Comparison of ENCODE assay signal across 25 cellular contexts in genomic region chr3:20161714-20162113, GRCh38. TPM values are rescaled to one million over a fixed set of nuclear protein-coding genes. Genes with fewer than 3 reads are reported as not detected.
DNase-seq lines count a peak whose midpoint lies in the region; ATAC-seq, FAIRE-seq and TF ChIP-seq lines count a peak whose summit lies in the region.
"Had no signal": no experiment of that assay in that cellular context is flagged by ENCODE, and none has a peak within 500 bp of the region (broad histone marks: within the 10 kb centered on the region; RNA-seq: fewer than 3 reads in every experiment).

No MANE protein-coding gene starts in this region.

- H3K4me1 Mint-ChIP-seq in central memory CD8-positive, alpha-beta T cell = peaks cover 17% of the 10 kb centered on the region

- no peak overlapping the region for H3K4me3 Mint-ChIP-seq in central memory CD8-positive, alpha-beta T cell
- H3K4me3 Mint-ChIP-seq: CD14-positive monocyte; CD4-positive, alpha-beta memory T cell; GM23338; H9 had no signal

- H3K4me2 ChIP-seq in HepG2 (ENCODE audit: low read depth, low read length) = no peak overlapping the region
- H3K4me2 ChIP-seq in IMR-90 (ENCODE audit: low read depth, low read length) = no peak overlapping the region
- H3K4me2 ChIP-seq: A549, GM23338 had no signal

- H3K9me1 ChIP-seq in IMR-90 (ENCODE audit: insufficient read depth, low read length) = no peaks in the 10 kb centered on the region

- no peaks in the 10 kb centered on the region for H3K9me3 ChIP-seq in HepG2 (ENCODE audit: low read length)
- no peaks in the 10 kb centered on the region for H3K9me3 ChIP-seq in right lobe of liver
- no peaks in the 10 kb centered on the region for H3K9me3 ChIP-seq in IMR-90 (ENCODE audit: control insufficient read depth, insufficient read depth, low read length)
- H3K9me3 ChIP-seq: A549; BE2C; BLaER1 treated with 17β-estradiol and CSF1 and Interleukin-3, amounts not matched to agents 10 nM and 100 nM had no signal

- H3K14ac ChIP-seq in IMR-90 (replicated peaks; ENCODE audit: low read depth, low read length) = no peak overlapping the region

- H3K4me1 ChIP-seq in HepG2 (ENCODE audit: insufficient read depth, low read length) = no peaks in the 10 kb centered on the region
- peaks cover 0 to 6% (median 0%) of the 10 kb centered on the region in 4 donors for H3K4me1 ChIP-seq in right lobe of liver
- H3K4me1 ChIP-seq in IMR-90 (ENCODE audit: control insufficient read depth, insufficient read depth, low read length) = no peaks in the 10 kb centered on the region
- H3K4me1 ChIP-seq: A549, BE2C had no signal

- intact Hi-C loops in HepG2 (cut with micrococcal nuclease; ENCODE audit: unreplicated experiment) = no loop called here
- intact Hi-C loops in right lobe of liver (cut with DNase I) = no loop called here
- intact Hi-C loops in IMR-90 (cut with micrococcal nuclease) = no loop called here
- intact Hi-C loops in posterior cingulate gyrus (cut with DNase I) = no loop called here

- H3K27me3 ChIP-seq in HepG2 (ENCODE audit: control insufficient read depth in 1 of 2, insufficient read depth in 2 of 2, low read length in 2 of 2) (no peaks in the 10 kb centered on the region), right lobe of liver (no peaks in the 10 kb centered on the region), IMR-90 (ENCODE audit: control insufficient read depth, insufficient read depth, low read length) (no peaks in the 10 kb centered on the region)
- H3K27me3 ChIP-seq: BE2C; BLaER1 treated with 17β-estradiol and CSF1 and Interleukin-3, amounts not matched to agents 10 nM and 100 nM had no signal

- no peak overlapping the region for H2BK20ac ChIP-seq in IMR-90 (ENCODE audit: low read depth, low read length)

- H3K79me2 ChIP-seq in HepG2 (ENCODE audit: insufficient read depth, low read length) = no peaks in the 10 kb centered on the region

- H3K36me3 ChIP-seq in HepG2 (replicated peaks in 1 of 2; ENCODE audit: control insufficient read depth in 1 of 2, insufficient read depth in 2 of 2, low read length in 2 of 2) (peaks cover 3 to 29% of the 10 kb centered on the region in 2 experiments; a peak in 3 of 5 replicates), right lobe of liver (no peaks in the 10 kb centered on the region), IMR-90 (ENCODE audit: control insufficient read depth, insufficient read depth, low read length) (no peaks in the 10 kb centered on the region)
- H3K36me3 ChIP-seq: BE2C had no signal

- no peak overlapping the region for H4K8ac ChIP-seq in IMR-90 (ENCODE audit: low read depth in 2 of 2, low read length in 2 of 2)

- H3K36me3 Mint-ChIP-seq in central memory CD8-positive, alpha-beta T cell (ENCODE audit: insufficient read depth) = peaks cover 3% of the 10 kb centered on the region
- H3K36me3 Mint-ChIP-seq: CD4-positive, alpha-beta memory T cell had no signal

- no peaks in the 10 kb centered on the region; a peak in 1 of 4 replicates for H3K79me1 ChIP-seq in IMR-90 (ENCODE audit: low read depth in 1 of 2, low read length in 2 of 2)

- no peak for TF ChIP-seq EP300 in HepG2 (IDR thresholded peaks at IDR 0.05; ENCODE audit: low read depth in 2 of 2, low read length in 2 of 2)
- TF ChIP-seq EP300 in HepG2 (CRISPR knock-in tag; IDR thresholded peaks at IDR 0.05; ENCODE audit: borderline replicate concordance) = no peak

- H3K4ac ChIP-seq in IMR-90 (ENCODE audit: low read depth, low read length) = no peak overlapping the region

- no peak overlapping the region for H4K91ac ChIP-seq in IMR-90 (ENCODE audit: insufficient read depth, low read depth, low read length)

- POLR2A ChIA-PET in HepG2 (lab: Yijun Ruan, JAX) = no interaction called here
- POLR2A ChIA-PET in IMR-90 (lab: Charles Lee; ENCODE audit: unreplicated experiment) = no interaction called here

- H3K9ac ChIP-seq in HepG2 (ENCODE audit: insufficient read depth, low read depth, low read length) (no peak overlapping the region), IMR-90 (ENCODE audit: low read depth, low read length) (no peak overlapping the region)
- H3K9ac ChIP-seq: BLaER1 treated with 17β-estradiol and CSF1 and Interleukin-3, amounts not matched to agents 10 nM and 100 nM had no signal

- H4K20me1 ChIP-seq in HepG2 (ENCODE audit: insufficient read depth, low read length) (no peaks in the 10 kb centered on the region), IMR-90 (ENCODE audit: insufficient read depth, low read length) (no peaks in the 10 kb centered on the region)
- H4K20me1 ChIP-seq: BLaER1 treated with 17β-estradiol and CSF1 and Interleukin-3, amounts not matched to agents 10 nM and 100 nM had no signal

- H2BK5ac ChIP-seq in IMR-90 (ENCODE audit: low read depth, low read length, poor library complexity, severe bottlenecking) = no peak overlapping the region

- no peak for DNase-seq in HepG2 (ENCODE audit: low spot score)
- DNase-seq in right lobe of liver = no peak
- DNase-seq in IMR-90 = no peak
- DNase-seq in central memory CD8-positive, alpha-beta T cell (ENCODE audit: low spot score in 2 of 2) = no peak
- DNase-seq in posterior cingulate gyrus = no peak
- DNase-seq in Kasumi-1 (lab: John Stamatoyannopoulos, UW) = no peak
- DNase-seq: 8988T; ACHN; AML-193; BE2C; Calu3; CD4-positive, alpha-beta memory T cell; COR-L47; DMS53; DMS79 treated with DMSO at 0.1 percent for 48 hours; GF-D8; H9 had no signal

- no peak overlapping the region for H3K18ac ChIP-seq in IMR-90 (ENCODE audit: low read depth, low read length)

- in situ Hi-C loops in HepG2 (cut with HindIII; ENCODE audit: extremely low pct_ligation_motif_present, low pct_unique_long_range_greater_than_20kb) (no loop called here), IMR-90 (cut with MboI; ENCODE audit: low sequenced_read_pairs) (no loop called here)

- H3K27ac ChIP-seq in HepG2 (ENCODE audit: extremely low read length, insufficient read depth, low read length) = no peak overlapping the region
- no peak overlapping the region for H3K27ac ChIP-seq in right lobe of liver
- H3K27ac ChIP-seq in IMR-90 (ENCODE audit: insufficient read depth, low read length) = no peak overlapping the region
- H3K27ac ChIP-seq: A549 had no signal

- no peak for TF ChIP-seq CTCF in HepG2 (CRISPR knock-in tag; IDR thresholded peaks at IDR 0.05)
- TF ChIP-seq CTCF in right lobe of liver (IDR thresholded peaks at IDR 0.05) = no peak
- TF ChIP-seq CTCF in IMR-90 (conservative IDR thresholded peaks at IDR 0.05; ENCODE audit: low read depth, low read length) = no peak

- H3K4me3 ChIP-seq in HepG2 (replicated peaks in 1 of 3; ENCODE audit: insufficient read depth in 1 of 3, low read depth in 2 of 3, low read length in 3 of 3) = no peak overlapping the region
- H3K4me3 ChIP-seq in right lobe of liver = no peak overlapping the region
- no peak overlapping the region for H3K4me3 ChIP-seq in IMR-90 (ENCODE audit: insufficient read depth, low read depth, low read length)
- H3K4me3 ChIP-seq: A549; BLaER1 treated with 17β-estradiol and CSF1 and Interleukin-3, amounts not matched to agents 10 nM and 100 nM; GM23338 had no signal

- H2AFZ ChIP-seq in HepG2 (ENCODE audit: low read length) (no peak overlapping the region), IMR-90 (replicated peaks; ENCODE audit: low read length, poor library complexity) (no peak overlapping the region)
- H2AFZ ChIP-seq: GM23338 had no signal

- no peak overlapping the region for H2AK5ac ChIP-seq in IMR-90 (ENCODE audit: low read depth, low read length)

- ATAC-seq in HepG2 = no peak
- no peak for ATAC-seq in right lobe of liver
- no peak for ATAC-seq in IMR-90 (ENCODE audit: low read depth)
- no peak for ATAC-seq in central memory CD8-positive, alpha-beta T cell (replicated peaks; ENCODE audit: extremely low read depth, poor library complexity, severe bottlenecking)
- no peak for ATAC-seq in HG03095 (IDR thresholded peaks at IDR 0.05; ENCODE audit: unreplicated experiment)
- ATAC-seq: A549, GM23338, HCT116 had no signal

- no peak overlapping the region for H4K5ac ChIP-seq in IMR-90 (ENCODE audit: low read depth, low read length)

- BruUV-seq in HepG2 (replicated peaks; lab: Mats Ljungman, UMichigan) (no TSS peak), IMR-90 (replicated peaks; lab: Mats Ljungman, UMichigan) (no TSS peak)

- H2BK15ac ChIP-seq in IMR-90 (ENCODE audit: low read depth, low read length) = no peak overlapping the region

- FAIRE-seq in HepG2 (lab: Jason Lieb, UNC) = no peak
- FAIRE-seq: A549, GM12891, GM18507 had no signal

- peak overlapping the region; percentile 11 for H3K27ac Mint-ChIP-seq in central memory CD8-positive, alpha-beta T cell (ENCODE audit: low read depth)
- H3K27ac Mint-ChIP-seq: GM23338, H9 had no signal

- H3K56ac ChIP-seq in IMR-90 (ENCODE audit: extremely low read depth, insufficient read depth, low read length) = no peak overlapping the region

- no peaks in the 10 kb centered on the region for H3K9me3 Mint-ChIP-seq in central memory CD8-positive, alpha-beta T cell
- H3K9me3 Mint-ChIP-seq: CD14-positive monocyte, GM23338, H9 had no signal

- H3K23ac ChIP-seq in IMR-90 (ENCODE audit: low read depth, low read length) = no peak overlapping the region

- no peak overlapping the region for H2AK9ac ChIP-seq in IMR-90 (replicated peaks; ENCODE audit: low read depth, low read length, poor library complexity)

- dilution Hi-C loops in IMR-90 (cut with HindIII; ENCODE audit: low sequenced_read_pairs, unreplicated experiment) = no loop called here

- WGBS in HepG2 (ENCODE audit: low lambda C conversion rate) = 97% methylated on average over 2 of the region's 2 CpGs
- 84% methylated on average over 2 of the region's 2 CpGs for WGBS in right lobe of liver (ENCODE audit: insufficient coverage, low coverage, low lambda C conversion rate, missing lambda C conversion rate)
- WGBS in IMR-90 (ENCODE audit: extremely low coverage in 2 of 2, insufficient read length in 1 of 2), 2 experiments = 100% methylated on average over 1 of the region's 2 CpGs; no CpG with 5 or more reads in 1 of the 2 experiments

- TF ChIP-seq RAD21 in HepG2 (CRISPR knock-in tag; IDR thresholded peaks at IDR 0.05) (no peak), IMR-90 (IDR thresholded peaks at IDR 0.05; ENCODE audit: low read length) (no peak)

- CTCF ChIA-PET in HepG2 (lab: Yijun Ruan, JAX; ENCODE audit: low intra/inter-chr PET ratio, low total read pairs) = no interaction called here
- CTCF ChIA-PET in IMR-90 (lab: Yijun Ruan, JAX) = no interaction called here

- no peaks in the 10 kb centered on the region for H3K27me3 Mint-ChIP-seq in central memory CD8-positive, alpha-beta T cell
- H3K27me3 Mint-ChIP-seq: CD4-positive, alpha-beta memory T cell had no signal

- no peak overlapping the region for H2BK120ac ChIP-seq in IMR-90 (ENCODE audit: low read depth, low read length)

- no peak for TF ChIP-seq POLR2A in HepG2 (IDR thresholded peaks at IDR 0.05; ENCODE audit: insufficient read depth in 1 of 2, low read depth in 2 of 2, low read length in 2 of 2)
- TF ChIP-seq POLR2A in right lobe of liver (IDR thresholded peaks at IDR 0.05) = no peak
- TF ChIP-seq POLR2A in IMR-90 (IDR thresholded peaks at IDR 0.05; ENCODE audit: low read depth, low read length) = no peak

RNA-seq across cellular contexts. Expression of gene SGO1, which starts 24.3 kb away (rescaled TPM):
- total RNA-seq in HepG2 (2016; rRNA removed; fragmentation: Illumina TruSeq; extraction: Trizol) (16.1 and 23.8 TPM in 2 replicates), right lobe of liver (1 to 10 TPM in 1 of 6 experiments, under 1 TPM in 5; 0.20 to 1.1 (median 0.58) TPM), IMR-90 (2012; rRNA removed) (5.2 and 8.1 TPM in 2 replicates)
- 6.4 and 6.9 TPM in 2 replicates for total RNA-seq in HepG2 (2016; cell fraction: cytosol; rRNA removed; fragmentation: Illumina TruSeq; extraction: Trizol; ENCODE audit: low read depth)
- 15.3 and 19.8 TPM in 2 replicates for total RNA-seq in HepG2 (2016; cell fraction: insoluble cytoplasmic fraction; rRNA removed; fragmentation: Illumina TruSeq; extraction: Trizol)
- total RNA-seq in HepG2 (2016; cell fraction: membrane; rRNA removed; fragmentation: Illumina TruSeq; extraction: Trizol) = 15.4 and 15.5 TPM in 2 replicates
- 14.4 and 14.6 TPM in 2 replicates for total RNA-seq in HepG2 (2016; cell fraction: nucleus; rRNA removed; fragmentation: Illumina TruSeq; extraction: Trizol)
- polyA plus RNA-seq in HepG2 (2011; rRNA removed) (1.4 and 2.1 TPM in 2 replicates), IMR-90 (2012; rRNA removed) (2.9 and 3.2 TPM in 2 replicates)
- polyA plus RNA-seq in HepG2 (2011; cell fraction: cytosol; rRNA removed) = 0.97 and 1.4 TPM in 2 replicates
- polyA plus RNA-seq in HepG2 (2011; cell fraction: nucleus; rRNA removed) = 0.50 and 1.2 TPM in 2 replicates
- 2.4 and 5.4 TPM in 2 replicates for polyA plus RNA-seq in HepG2 (2012)
- 4.9 and 5.5 TPM in 2 replicates for polyA plus RNA-seq in HepG2 (2016; cell fraction: cytosol; fragmentation: Illumina TruSeq; extraction: Trizol; ENCODE audit: low read depth)
- 22.0 and 23.5 TPM in 2 replicates for polyA plus RNA-seq in HepG2 (2016; cell fraction: insoluble cytoplasmic fraction; fragmentation: Illumina TruSeq; extraction: Trizol; ENCODE audit: low read depth)
- polyA plus RNA-seq in HepG2 (2016; cell fraction: membrane; fragmentation: Illumina TruSeq; extraction: Trizol; ENCODE audit: low read depth) = 8.3 and 10.1 TPM in 2 replicates
- 13.8 TPM in 2 replicates for polyA plus RNA-seq in HepG2 (2016; cell fraction: nucleus; fragmentation: Illumina TruSeq; extraction: Trizol; ENCODE audit: insufficient read depth, low read depth)
- polyA minus RNA-seq in HepG2 (2011; rRNA and poly(A)+ RNA removed; ENCODE audit: low replicate concordance) = 0.90 and 4.6 TPM in 2 replicates
- 2.0 and 3.3 TPM in 2 replicates for polyA minus RNA-seq in HepG2 (2011; cell fraction: cytosol; rRNA and poly(A)+ RNA removed)
- polyA minus RNA-seq in HepG2 (2011; cell fraction: nucleus; rRNA and poly(A)+ RNA removed) = 6.8 and 11.5 TPM in 2 replicates
- 0.27 and 0.96 TPM in 2 replicates for polyA plus RNA-seq in IMR-90 (2012; cell fraction: cytosol; rRNA removed)
- 0.11 and 0.58 TPM in 2 replicates for polyA plus RNA-seq in IMR-90 (2012; cell fraction: nucleus; rRNA removed; ENCODE audit: low replicate concordance)
